In genomic region chr15:94070341-94071275, GRCh38 we compare ENCODE assay signal across 10 cellular contexts.
DNase-seq lines count a peak whose midpoint lies in the region; ATAC-seq and TF ChIP-seq lines count a peak whose summit lies in the region.
"Had no signal": no experiment of that assay in that cellular context is flagged by ENCODE, and none has a peak within 500 bp of the region (broad histone marks: within the 10 kb centered on the region; RNA-seq: fewer than 3 reads in every experiment).

No MANE protein-coding gene starts in this region.

- no peak for DNase-seq in natural killer cell
- no peak for DNase-seq in natural killer cell treated with Interleukin-12 subunit alpha and Interleukin-12 subunit beta and Interleukin-15 and Interleukin-18, amount 100 ng/mL, for 72 hours (ENCODE audit: low spot score)
- peak; percentile 62 for DNase-seq in NCI-H748 treated with DMSO at 0.1 percent for 48 hours (lab: John Stamatoyannopoulos, UW)
- peak in 26 of 51 donors; percentile 1 to 44 (median 12) for DNase-seq in hypothalamus (lab: John Stamatoyannopoulos, UW)
- DNase-seq in putamen (ENCODE audit: low spot score), result no peak
- no peak for DNase-seq in Right ventricle myocardium superior
- no peak for DNase-seq in occipital lobe (lab: John Stamatoyannopoulos, UW)

- intact Hi-C loops in natural killer cell (cut with micrococcal nuclease), result no loop called here
- intact Hi-C loops in Right ventricle myocardium superior (cut with DNase I), result no loop called here

- no peaks in the 10 kb centered on the region for H3K36me3 Mint-ChIP-seq in natural killer cell
- no peaks in the 10 kb centered on the region for H3K36me3 Mint-ChIP-seq in natural killer cell treated with Interleukin-12 subunit alpha and Interleukin-12 subunit beta and Interleukin-15 and Interleukin-18, amount 100 ng/mL, for 72 hours

- H3K4me1 Mint-ChIP-seq in natural killer cell, result peaks cover 0 to 5% of the 10 kb centered on the region in 2 donors
- no peaks in the 10 kb centered on the region for H3K4me1 Mint-ChIP-seq in natural killer cell treated with Interleukin-12 subunit alpha and Interleukin-12 subunit beta and Interleukin-15 and Interleukin-18, amount 100 ng/mL, for 72 hours (ENCODE audit: low read depth in 2 of 2)

- H3K4me3 Mint-ChIP-seq in natural killer cell, result no peak overlapping the region
- H3K4me3 Mint-ChIP-seq in natural killer cell treated with Interleukin-12 subunit alpha and Interleukin-12 subunit beta and Interleukin-15 and Interleukin-18, amount 100 ng/mL, for 72 hours, result no peak overlapping the region

- no peak overlapping the region for H3K27ac Mint-ChIP-seq in natural killer cell
- H3K27ac Mint-ChIP-seq in natural killer cell treated with Interleukin-12 subunit alpha and Interleukin-12 subunit beta and Interleukin-15 and Interleukin-18, amount 100 ng/mL, for 72 hours, result no peak overlapping the region

- peaks cover 13 to 23% of the 10 kb centered on the region in 2 donors for H3K27me3 Mint-ChIP-seq in natural killer cell (ENCODE audit: low read depth in 2 of 2)
- H3K27me3 Mint-ChIP-seq in natural killer cell treated with Interleukin-12 subunit alpha and Interleukin-12 subunit beta and Interleukin-15 and Interleukin-18, amount 100 ng/mL, for 72 hours, result peaks cover 7 to 22% of the 10 kb centered on the region in 2 donors

- peak in 2 of 3 donors; percentile 40 to 49 for ATAC-seq in natural killer cell
- ATAC-seq in natural killer cell treated with Interleukin-12 subunit alpha and Interleukin-12 subunit beta and Interleukin-15 and Interleukin-18, amount 100 ng/mL, for 72 hours, result no peak
- no peak for ATAC-seq in Right ventricle myocardium superior (ENCODE audit: poor library complexity)
- ATAC-seq in GM21528 (IDR thresholded peaks at IDR 0.05; ENCODE audit: low FRiP score, unreplicated experiment), result no peak
- ATAC-seq: body of pancreas, left lobe of liver had no signal

- H3K9me3 Mint-ChIP-seq in natural killer cell, result no peaks in the 10 kb centered on the region
- peaks cover 5% of the 10 kb centered on the region for H3K9me3 Mint-ChIP-seq in natural killer cell treated with Interleukin-12 subunit alpha and Interleukin-12 subunit beta and Interleukin-15 and Interleukin-18, amount 100 ng/mL, for 72 hours

- no peak for TF ChIP-seq CTCF in natural killer cell (IDR thresholded peaks at IDR 0.05)

Comparison
In these comparisons a context has a peak if more than half of its experiments do, and no peak if none do; other contexts are left out.
1. ATAC-seq: peak in natural killer cell (2 of 3); none in natural killer cell treated with Interleukin-12 subunit alpha and Interleukin-12 subunit beta and Interleukin-15 and Interleukin-18, amount 100 ng/mL, for 72 hours (0 of 2), Right ventricle myocardium superior (single experiment) and GM21528 (single experiment).
2. DNase-seq: peak in NCI-H748 treated with DMSO at 0.1 percent for 48 hours (single experiment) and hypothalamus (26 of 51); none in natural killer cell (single experiment), natural killer cell treated with Interleukin-12 subunit alpha and Interleukin-12 subunit beta and Interleukin-15 and Interleukin-18, amount 100 ng/mL, for 72 hours (single experiment), putamen (single experiment), Right ventricle myocardium superior (single experiment) and occipital lobe (single experiment).